34 cellular contexts compared by ENCODE assay signal in genomic region chr10:1444826-1445225, GRCh38.
"Had no signal": no experiment of that assay in that cellular context is flagged by ENCODE, and none has a peak within 500 bp of the region (broad histone marks: within the 10 kb centered on the region; RNA-seq: fewer than 3 reads in every experiment).

No MANE protein-coding gene starts in this region.

- H3K36me3 ChIP-seq: ascending aorta had no signal

- FAIRE-seq: colon, TTC549 had no signal

- H3K27ac Mint-ChIP-seq: activated B cell treated with CpG ODN at 0.5 μM for 24 hours; activated CD4-positive, alpha-beta memory T cell treated with anti-CD3 and anti-CD28 coated beads for 36 hours; activated CD4-positive, alpha-beta T cell treated with anti-CD3 and anti-CD28 coated beads, Interleukin-2, amount 10 ng/mL, durations not matched to agents 24 days and 14 days; activated CD8-positive, alpha-beta memory T cell treated with anti-CD3 and anti-CD28 coated beads, Interleukin-2, amount 10 ng/mL, durations not matched to agents 7 days and 5 days; activated CD8-positive, alpha-beta T cell treated with anti-CD3 and anti-CD28 coated beads, Interleukin-2, amount 10 ng/mL, durations not matched to agents 7 days and 5 days; activated naive CD4-positive, alpha-beta T cell treated with anti-CD3 and anti-CD28 coated beads, Interleukin-2, amount 10 ng/mL, durations not matched to agents 7 days and 5 days; activated naive CD4-positive, alpha-beta T cell treated with anti-CD3 and anti-CD28 coated beads, Interleukin-2, amount 50 U/mL, for 24 hours; activated naive CD8-positive, alpha-beta T cell; activated naive CD8-positive, alpha-beta T cell treated with anti-CD3 and anti-CD28 coated beads, Interleukin-2, amount 10 ng/mL, durations not matched to agents 7 days and 5 days; activated naive CD8-positive, alpha-beta T cell treated with anti-CD3 and anti-CD28 coated beads, Interleukin-2, amount 50 U/mL, for 24 hours; activated T-cell treated with anti-CD3 and anti-CD28 coated beads, Interleukin-2, amount 50 U/mL, for 24 hours; activated T-helper 2 cell treated with anti-CD3 and anti-CD28 coated beads, Interferon-gamma antibody, Interleukin-2, Interleukin-4, amounts not matched to agents 10 μg/mL and 5 μg/mL and 100 μg/mL, durations not matched to agents 14 hours and 24 hours and 36 hours; brain; T-helper 1 cell treated with Interleukin-12 subunit alpha and Interleukin-12 subunit beta and Interleukin-4 antibody, amounts not matched to agents 30 μg/mL and 1 μg/mL, for 36 hours; T-helper 2 cell treated with Interferon-gamma antibody and Interleukin-4, amounts not matched to agents 5 μg/mL and 100 μg/mL, for 36 hours had no signal

- H3K36me3 Mint-ChIP-seq: activated CD4-positive, alpha-beta memory T cell treated with anti-CD3 and anti-CD28 coated beads for 36 hours; activated CD8-positive, alpha-beta memory T cell treated with anti-CD3 and anti-CD28 coated beads, Interleukin-2, amount 10 ng/mL, durations not matched to agents 7 days and 5 days; activated naive CD4-positive, alpha-beta T cell treated with anti-CD3 and anti-CD28 coated beads, Interleukin-2, amount 10 ng/mL, durations not matched to agents 7 days and 5 days; activated naive CD4-positive, alpha-beta T cell treated with anti-CD3 and anti-CD28 coated beads, Interleukin-2, amount 50 U/mL, for 24 hours; activated naive CD8-positive, alpha-beta T cell; activated naive CD8-positive, alpha-beta T cell treated with anti-CD3 and anti-CD28 coated beads, Interleukin-2, amount 10 ng/mL, durations not matched to agents 7 days and 5 days; brain had no signal

- ATAC-seq: activated CD8-positive, alpha-beta memory T cell treated with anti-CD3 and anti-CD28 coated beads, Interleukin-2, amount 10 ng/mL, durations not matched to agents 7 days and 5 days; activated CD8-positive, alpha-beta T cell treated with anti-CD3 and anti-CD28 coated beads, Interleukin-2, amount 10 ng/mL, durations not matched to agents 7 days and 5 days; activated naive CD8-positive, alpha-beta T cell treated with anti-CD3 and anti-CD28 coated beads, Interleukin-2, amount 50 U/mL, for 24 hours had no signal

- H3K27ac ChIP-seq: ascending aorta, VCaP had no signal

- H3K4me3 ChIP-seq: ascending aorta had no signal

- DNase-seq: activated B cell treated with CpG ODN at 0.5 μM for 24 hours; activated CD4-positive, alpha-beta memory T cell treated with anti-CD3 and anti-CD28 coated beads for 36 hours; activated CD4-positive, alpha-beta T cell treated with anti-CD3 and anti-CD28 coated beads for 4 hours; activated CD4-positive, alpha-beta T cell treated with anti-CD3 and anti-CD28 coated beads, Interleukin-2, amount 10 ng/mL, durations not matched to agents 24 days and 14 days; activated CD4-positive, alpha-beta T cell treated with anti-CD3 and anti-CD28 coated beads, Interleukin-2, amount 50 U/mL, for 1 hour; activated CD4-positive, alpha-beta T cell treated with anti-CD3 and anti-CD28 coated beads, Interleukin-2, amount 50 U/mL, for 4 hours; activated CD4-positive, CD25-positive, alpha-beta regulatory T cell treated with anti-CD3 and anti-CD28 coated beads, Interleukin-2, amount 50 U/mL, for 72 hours; activated CD8-positive, alpha-beta memory T cell treated with anti-CD3 and anti-CD28 coated beads for 24 hours; activated CD8-positive, alpha-beta memory T cell treated with anti-CD3 and anti-CD28 coated beads, Interleukin-2, amount 10 ng/mL, durations not matched to agents 7 days and 5 days; activated CD8-positive, alpha-beta memory T cell treated with anti-CD3 and anti-CD28 coated beads, Interleukin-2, amount 50 U/mL, for 48 hours; activated CD8-positive, alpha-beta T cell treated with anti-CD3 and anti-CD28 coated beads, Interleukin-2, amount 10 ng/mL, durations not matched to agents 7 days and 5 days; activated effector memory CD4-positive, alpha-beta T cell treated with Interleukin-2 at 50 U/mL for 16 hours; activated gamma-delta T cell; activated naive CD4-positive, alpha-beta T cell treated with anti-CD3 and anti-CD28 coated beads, Interleukin-2, amount 10 ng/mL, durations not matched to agents 7 days and 5 days; activated naive CD4-positive, alpha-beta T cell treated with Interleukin-2 at 50 U/mL for 16 hours; activated naive CD8-positive, alpha-beta T cell treated with anti-CD3 and anti-CD28 coated beads, Interleukin-2, amount 10 ng/mL, durations not matched to agents 7 days and 5 days; activated naive CD8-positive, alpha-beta T cell treated with anti-CD3 and anti-CD28 coated beads, Interleukin-2, amount 50 U/mL, for 24 hours; activated T-cell treated with anti-CD3 and anti-CD28 coated beads, Interleukin-2, amount 50 U/mL, for 24 hours; activated T-cell treated with anti-CD3 and anti-CD28 coated beads, Interleukin-2, amount 50 U/mL, for 48 hours; amygdala; anterior cingulate cortex; central memory CD4-positive, alpha-beta T cell; T-helper 2 cell; T-helper 9 cell had no signal

- H3K9me3 ChIP-seq: ascending aorta had no signal

- H3K4me1 ChIP-seq: ascending aorta had no signal

- H3K27me3 Mint-ChIP-seq: activated B cell treated with CpG ODN at 0.5 μM for 24 hours; activated CD4-positive, alpha-beta T cell treated with anti-CD3 and anti-CD28 coated beads, Interleukin-2, amount 10 ng/mL, durations not matched to agents 24 days and 14 days; activated CD8-positive, alpha-beta memory T cell treated with anti-CD3 and anti-CD28 coated beads, Interleukin-2, amount 10 ng/mL, durations not matched to agents 7 days and 5 days; activated naive CD4-positive, alpha-beta T cell treated with anti-CD3 and anti-CD28 coated beads, Interleukin-2, amount 10 ng/mL, durations not matched to agents 7 days and 5 days; brain had no signal

- H3K4me3 Mint-ChIP-seq: activated B cell treated with CpG ODN at 0.5 μM for 24 hours; activated CD4-positive, alpha-beta memory T cell treated with anti-CD3 and anti-CD28 coated beads for 36 hours; activated CD4-positive, alpha-beta T cell treated with anti-CD3 and anti-CD28 coated beads, Interleukin-2, amount 10 ng/mL, durations not matched to agents 24 days and 14 days; activated CD8-positive, alpha-beta memory T cell treated with anti-CD3 and anti-CD28 coated beads, Interleukin-2, amount 10 ng/mL, durations not matched to agents 7 days and 5 days; activated CD8-positive, alpha-beta T cell treated with anti-CD3 and anti-CD28 coated beads, Interleukin-2, amount 10 ng/mL, durations not matched to agents 7 days and 5 days; activated naive CD4-positive, alpha-beta T cell treated with anti-CD3 and anti-CD28 coated beads, Interleukin-2, amount 10 ng/mL, durations not matched to agents 7 days and 5 days; activated naive CD4-positive, alpha-beta T cell treated with anti-CD3 and anti-CD28 coated beads, Interleukin-2, amount 50 U/mL, for 24 hours; activated naive CD8-positive, alpha-beta T cell; activated naive CD8-positive, alpha-beta T cell treated with anti-CD3 and anti-CD28 coated beads, Interleukin-2, amount 10 ng/mL, durations not matched to agents 7 days and 5 days; activated naive CD8-positive, alpha-beta T cell treated with anti-CD3 and anti-CD28 coated beads, Interleukin-2, amount 50 U/mL, for 24 hours; activated T-cell treated with anti-CD3 and anti-CD28 coated beads, Interleukin-2, amount 50 U/mL, for 24 hours; brain; T-helper 1 cell treated with Interleukin-12 subunit alpha and Interleukin-12 subunit beta and Interleukin-4 antibody, amounts not matched to agents 30 μg/mL and 1 μg/mL, for 36 hours; T-helper 2 cell treated with Interferon-gamma antibody and Interleukin-4, amounts not matched to agents 5 μg/mL and 100 μg/mL, for 36 hours had no signal

- H3K9me3 Mint-ChIP-seq: activated B cell treated with CpG ODN at 0.5 μM for 24 hours; activated CD4-positive, alpha-beta memory T cell treated with anti-CD3 and anti-CD28 coated beads for 36 hours; activated CD4-positive, alpha-beta T cell treated with anti-CD3 and anti-CD28 coated beads, Interleukin-2, amount 10 ng/mL, durations not matched to agents 24 days and 14 days; activated naive CD4-positive, alpha-beta T cell treated with anti-CD3 and anti-CD28 coated beads, Interleukin-2, amount 10 ng/mL, durations not matched to agents 7 days and 5 days; activated naive CD4-positive, alpha-beta T cell treated with anti-CD3 and anti-CD28 coated beads, Interleukin-2, amount 50 U/mL, for 24 hours; activated naive CD8-positive, alpha-beta T cell treated with anti-CD3 and anti-CD28 coated beads, Interleukin-2, amount 10 ng/mL, durations not matched to agents 7 days and 5 days; activated naive CD8-positive, alpha-beta T cell treated with anti-CD3 and anti-CD28 coated beads, Interleukin-2, amount 50 U/mL, for 24 hours; activated T-cell treated with anti-CD3 and anti-CD28 coated beads, Interleukin-2, amount 50 U/mL, for 24 hours; activated T-helper 2 cell treated with anti-CD3 and anti-CD28 coated beads, Interferon-gamma antibody, Interleukin-2, Interleukin-4, amounts not matched to agents 10 μg/mL and 5 μg/mL and 100 μg/mL, durations not matched to agents 14 hours and 24 hours and 36 hours; brain; T-helper 1 cell treated with Interleukin-12 subunit alpha and Interleukin-12 subunit beta and Interleukin-4 antibody, amounts not matched to agents 30 μg/mL and 1 μg/mL, for 36 hours; T-helper 2 cell treated with Interferon-gamma antibody and Interleukin-4, amounts not matched to agents 5 μg/mL and 100 μg/mL, for 36 hours had no signal

- H3K4me1 Mint-ChIP-seq: activated B cell treated with CpG ODN at 0.5 μM for 24 hours; activated CD4-positive, alpha-beta T cell treated with anti-CD3 and anti-CD28 coated beads, Interleukin-2, amount 10 ng/mL, durations not matched to agents 24 days and 14 days; activated CD8-positive, alpha-beta memory T cell treated with anti-CD3 and anti-CD28 coated beads, Interleukin-2, amount 10 ng/mL, durations not matched to agents 7 days and 5 days; activated naive CD4-positive, alpha-beta T cell treated with anti-CD3 and anti-CD28 coated beads, Interleukin-2, amount 10 ng/mL, durations not matched to agents 7 days and 5 days; activated naive CD4-positive, alpha-beta T cell treated with anti-CD3 and anti-CD28 coated beads, Interleukin-2, amount 50 U/mL, for 24 hours; activated naive CD8-positive, alpha-beta T cell treated with anti-CD3 and anti-CD28 coated beads, Interleukin-2, amount 10 ng/mL, durations not matched to agents 7 days and 5 days; activated naive CD8-positive, alpha-beta T cell treated with anti-CD3 and anti-CD28 coated beads, Interleukin-2, amount 50 U/mL, for 24 hours had no signal

- H3K27me3 ChIP-seq: ascending aorta had no signal
